Comparison of ENCODE assay signal across 20 cellular contexts in genomic region chr14:61500046-61500445, GRCh38.
DNase-seq lines count a peak whose midpoint lies in the region; ATAC-seq and TF ChIP-seq lines count a peak whose summit lies in the region.
"Had no signal": no experiment of that assay in that cellular context is flagged by ENCODE, and none has a peak within 500 bp of the region (broad histone marks: within the 10 kb centered on the region; RNA-seq: fewer than 3 reads in every experiment).

No MANE protein-coding gene starts in this region.

- POLR2A ChIA-PET in CD4-positive, alpha-beta memory T cell (lab: Charles Lee; ENCODE audit: partially characterized antibody) = interaction anchor here (0.9 to 2.9 kb wide), 2 partner anchors 21 to 28 kb away, joined by 3 to 11 read pairs; no protein-coding TSS in a partner anchor
- POLR2A ChIA-PET in OCI-LY7 (lab: Charles Lee) (interaction anchor here (0.6 to 17.0 kb wide), 10 partner anchors 9 to 262 kb away, joined by 3 to 333 read pairs (median 4); no protein-coding TSS in a partner anchor), Caco-2 (lab: Charles Lee) (no interaction called here)

- no peaks in the 10 kb centered on the region for H3K9me2 ChIP-seq in OCI-LY7 (ENCODE audit: insufficient read depth, low read length)

- H3K27ac ChIP-seq in CD4-positive, alpha-beta memory T cell (ENCODE audit: low read depth, low read length) = no peak overlapping the region
- no peak overlapping the region for H3K27ac ChIP-seq in OCI-LY7 (ENCODE audit: low read depth, low read length, poor library complexity, severe bottlenecking)

- BruUV-seq in OCI-LY7 (replicated peaks; lab: Mats Ljungman, UMichigan) (no TSS peak), Caco-2 (replicated peaks; lab: Mats Ljungman, UMichigan) (no TSS peak)

- H3K4me3 Mint-ChIP-seq in CD14-positive monocyte (no peak overlapping the region), immature natural killer cell (no peak overlapping the region), Caco-2 (ENCODE audit: unreplicated experiment) (no peak overlapping the region)
- H3K4me3 Mint-ChIP-seq in CD4-positive, alpha-beta memory T cell = no peak overlapping the region
- H3K4me3 Mint-ChIP-seq: activated CD4-positive, alpha-beta T cell treated with anti-CD3 and anti-CD28 coated beads, Interleukin-2, amount 10 ng/mL, durations not matched to agents 7 days and 5 days; brain; nephron progenitor cell had no signal

- H3K36me3 Mint-ChIP-seq in CD14-positive monocyte = peaks cover 27 to 30% of the 10 kb centered on the region in 2 donors
- H3K36me3 Mint-ChIP-seq in CD4-positive, alpha-beta memory T cell = peaks cover 40 to 67% of the 10 kb centered on the region in 2 donors
- H3K36me3 Mint-ChIP-seq in immature natural killer cell = peaks cover 13 to 40% (median 19%) of the 10 kb centered on the region in 3 donors
- H3K36me3 Mint-ChIP-seq in Caco-2 (ENCODE audit: insufficient read depth, unreplicated experiment) = no peaks in the 10 kb centered on the region
- H3K36me3 Mint-ChIP-seq: brain had no signal

- H3K27ac Mint-ChIP-seq in CD14-positive monocyte (peak overlapping the region in 3 of 7 donors; percentile 26 to 50 (median 30)), immature natural killer cell (peak overlapping the region; percentile 26 to 98 (median 86)), Caco-2 (ENCODE audit: unreplicated experiment) (no peak overlapping the region)
- peak overlapping the region in 6 of 7 donors; percentile 26 to 92 (median 90) for H3K27ac Mint-ChIP-seq in CD4-positive, alpha-beta memory T cell
- H3K27ac Mint-ChIP-seq: activated CD4-positive, alpha-beta T cell treated with anti-CD3 and anti-CD28 coated beads, Interleukin-2, amount 10 ng/mL, durations not matched to agents 7 days and 5 days; nephron progenitor cell had no signal

- H2AFZ ChIP-seq in OCI-LY7 (ENCODE audit: low read length) = peak overlapping the region; percentile 80; the same call in 1 of the 2 replicates

- no peaks in the 10 kb centered on the region for H3K79me2 ChIP-seq in OCI-LY7 (ENCODE audit: insufficient read depth, low read depth, low read length)

- no peak overlapping the region for H3K4me3 ChIP-seq in CD4-positive, alpha-beta memory T cell (ENCODE audit: low read length in 2 of 2)
- H3K4me3 ChIP-seq in OCI-LY7 (ENCODE audit: low read depth, low read length, poor library complexity, severe bottlenecking) (no peak overlapping the region), Caco-2 (ENCODE audit: low read depth, low read length) (no peak overlapping the region)
- H3K4me3 ChIP-seq: heart left ventricle, tibial artery had no signal

- H3K4me1 ChIP-seq in CD4-positive, alpha-beta memory T cell (ENCODE audit: insufficient read depth, low read length) = peaks cover 68% of the 10 kb centered on the region
- H3K4me1 ChIP-seq in OCI-LY7 (ENCODE audit: insufficient read depth, low read length, poor library complexity, severe bottlenecking) (peaks cover 74% of the 10 kb centered on the region), Caco-2 (no peaks in the 10 kb centered on the region)

- H3K4me1 Mint-ChIP-seq in CD14-positive monocyte (peaks cover 46% of the 10 kb centered on the region), immature natural killer cell (peaks cover 69 to 93% of the 10 kb centered on the region in 2 donors), Caco-2 (ENCODE audit: low read depth, unreplicated experiment) (peaks cover 6% of the 10 kb centered on the region)
- peaks cover 63 to 93% (median 83%) of the 10 kb centered on the region in 4 donors for H3K4me1 Mint-ChIP-seq in CD4-positive, alpha-beta memory T cell

- no peaks in the 10 kb centered on the region for H4K20me1 ChIP-seq in OCI-LY7 (ENCODE audit: insufficient read depth, low read length)

- DNase-seq in CD14-positive monocyte (ENCODE audit: low spot score) (no peak), OCI-LY7 (ENCODE audit: low spot score) (no peak), immature natural killer cell (no peak), Caco-2 (no peak)
- no peak for DNase-seq in CD4-positive, alpha-beta memory T cell
- DNase-seq: activated CD4-positive, alpha-beta T cell treated with anti-CD3 and anti-CD28 coated beads, Interleukin-2, amount 10 ng/mL, durations not matched to agents 7 days and 5 days; heart left ventricle; NCI-H1436 treated with DMSO at 0.1 percent for 48 hours; NCI-H2171; NCI-H69; nephron progenitor cell; PC-3; posterior cingulate gyrus; SHP77; stimulated activated naive CD4-positive, alpha-beta T cell; tibial artery had no signal

- H3K27me3 ChIP-seq in CD4-positive, alpha-beta memory T cell (ENCODE audit: insufficient read depth, low read length) = no peaks in the 10 kb centered on the region
- H3K27me3 ChIP-seq in Caco-2 (replicated peaks; ENCODE audit: control insufficient read depth, insufficient read depth, low read length) = no peaks in the 10 kb centered on the region
- H3K27me3 ChIP-seq: heart left ventricle, tibial artery had no signal

- H3K4me2 ChIP-seq in OCI-LY7 (ENCODE audit: low read length) = peak overlapping the region; percentile 30

- no peak for ATAC-seq in HG02588 (IDR thresholded peaks at IDR 0.05; ENCODE audit: unreplicated experiment)
- ATAC-seq in HG02763 (IDR thresholded peaks at IDR 0.05; ENCODE audit: unreplicated experiment) = no peak
- ATAC-seq: HCT116, heart left ventricle, PC-3 had no signal

- intact Hi-C loops in CD14-positive monocyte (cut with micrococcal nuclease) (no loop called here), OCI-LY7 (cut with micrococcal nuclease; ENCODE audit: unreplicated experiment) (no loop called here), Caco-2 (cut with micrococcal nuclease; ENCODE audit: unreplicated experiment) (no loop called here)
- intact Hi-C loops in CD4-positive, alpha-beta memory T cell (cut with micrococcal nuclease) = loop anchor here (5.0 kb wide), 1 partner anchor 33 kb away; no protein-coding TSS in a partner anchor

- no peaks in the 10 kb centered on the region for H3K9me3 ChIP-seq in CD4-positive, alpha-beta memory T cell (ENCODE audit: control insufficient read depth in 1 of 2, low read length in 2 of 2)
- peaks cover 9% of the 10 kb centered on the region; the same call in 1 of the 2 replicates for H3K9me3 ChIP-seq in OCI-LY7 (ENCODE audit: low read length)
- H3K9me3 ChIP-seq in Caco-2 = no peaks in the 10 kb centered on the region
- H3K9me3 ChIP-seq: heart left ventricle, tibial artery had no signal

- TF ChIP-seq CTCF in CD14-positive monocyte (IDR thresholded peaks at IDR 0.05) (peak; percentile 18), OCI-LY7 (conservative IDR thresholded peaks at IDR 0.05; ENCODE audit: low read length) (no peak), Caco-2 (IDR thresholded peaks at IDR 0.05; ENCODE audit: insufficient read depth in 1 of 2, low read depth in 1 of 2, low read length in 1 of 2, severe bottlenecking in 1 of 2, unreplicated experiment in 1 of 2) (no peak)

- peaks cover 19% of the 10 kb centered on the region for H3K36me3 ChIP-seq in CD4-positive, alpha-beta memory T cell (ENCODE audit: insufficient read depth, low read length)
- H3K36me3 ChIP-seq in OCI-LY7 (ENCODE audit: insufficient read depth, low read length) = no peaks in the 10 kb centered on the region; the same call in 1 of the 2 replicates
- no peaks in the 10 kb centered on the region for H3K36me3 ChIP-seq in Caco-2 (ENCODE audit: control insufficient read depth, insufficient read depth, low read length)
- H3K36me3 ChIP-seq: tibial artery had no signal

- CTCF ChIA-PET in CD4-positive, alpha-beta memory T cell (lab: Charles Lee; ENCODE audit: partially characterized antibody) = interaction anchor here (1.0 to 7.5 kb wide), 2 partner anchors 24 to 39 kb away, joined by 3 to 66 read pairs; no protein-coding TSS in a partner anchor
- CTCF ChIA-PET in OCI-LY7 (lab: Charles Lee; ENCODE audit: unreplicated experiment) = interaction anchor here (0.6 to 3.9 kb wide), 2 partner anchors 21 to 53 kb away, joined by 3 to 16 read pairs; no protein-coding TSS in a partner anchor
- CTCF ChIA-PET in Caco-2 (lab: Charles Lee) = no interaction called here

- H3K27me3 Mint-ChIP-seq in CD14-positive monocyte (ENCODE audit: low read depth in 3 of 3) (no peaks in the 10 kb centered on the region), immature natural killer cell (ENCODE audit: low read depth in 3 of 3) (peaks cover 2 to 33% (median 19%) of the 10 kb centered on the region in 3 donors), Caco-2 (ENCODE audit: insufficient read depth, unreplicated experiment) (no peaks in the 10 kb centered on the region)
- no peaks in the 10 kb centered on the region for H3K27me3 Mint-ChIP-seq in CD4-positive, alpha-beta memory T cell
- H3K27me3 Mint-ChIP-seq: activated CD4-positive, alpha-beta T cell treated with anti-CD3 and anti-CD28 coated beads, Interleukin-2, amount 10 ng/mL, durations not matched to agents 7 days and 5 days; brain had no signal

- H3K9me3 Mint-ChIP-seq in CD14-positive monocyte = no peaks in the 10 kb centered on the region
- H3K9me3 Mint-ChIP-seq in CD4-positive, alpha-beta memory T cell = peaks cover 0 to 2% (median 0%) of the 10 kb centered on the region in 8 donors
- H3K9me3 Mint-ChIP-seq in immature natural killer cell = no peaks in the 10 kb centered on the region
- H3K9me3 Mint-ChIP-seq in Caco-2 (ENCODE audit: unreplicated experiment) = no peaks in the 10 kb centered on the region
- H3K9me3 Mint-ChIP-seq: nephron progenitor cell had no signal
